Comparison of ENCODE assay signal across 19 cellular contexts in the genomic region with DNA sequence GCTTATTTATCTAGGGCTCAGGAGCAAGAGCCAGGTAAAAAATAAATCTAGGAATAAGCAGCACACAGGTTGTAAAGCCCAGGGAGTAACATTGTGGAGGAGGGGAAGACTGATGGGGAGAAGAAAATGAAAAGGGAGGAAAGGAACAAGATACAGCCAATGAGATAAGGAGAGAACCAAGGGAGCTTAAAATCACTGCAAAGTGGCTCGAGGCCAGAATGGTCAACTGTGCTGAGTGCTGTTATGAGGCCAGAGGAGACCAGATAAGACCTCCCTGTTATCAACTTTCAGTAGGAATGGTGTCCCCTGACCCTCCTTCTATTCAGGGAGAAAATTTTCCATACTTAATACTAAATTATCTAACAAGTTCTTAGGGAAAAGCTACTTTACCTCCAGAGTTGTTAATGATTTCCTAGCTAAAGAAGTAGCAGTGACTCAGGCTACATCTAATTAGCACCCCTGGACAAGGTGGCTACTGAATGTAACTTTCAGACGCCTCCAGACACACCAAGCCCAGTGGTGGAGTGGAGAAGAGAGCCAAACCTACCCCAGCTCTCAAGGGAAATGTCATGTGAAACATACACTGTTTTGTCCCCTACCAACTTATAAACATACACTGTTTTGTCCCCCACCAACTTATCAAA. TPM values are rescaled to one million over a fixed set of nuclear protein-coding genes. Genes with fewer than 3 reads are reported as not detected.
DNase-seq lines count a peak whose midpoint lies in the region; ATAC-seq and TF ChIP-seq lines count a peak whose summit lies in the region.
"Had no signal": no experiment of that assay in that cellular context is flagged by ENCODE, and none has a peak within 500 bp of the region (broad histone marks: within the 10 kb centered on the region; RNA-seq: fewer than 3 reads in every experiment).

No MANE protein-coding gene starts in this region.

- H3K36me3 Mint-ChIP-seq in nephron (ENCODE audit: low read depth), result peaks cover 19% of the 10 kb centered on the region
- H3K36me3 Mint-ChIP-seq: activated naive CD4-positive, alpha-beta T cell treated with anti-CD3 and anti-CD28 coated beads, Interleukin-2, amount 50 U/mL, for 24 hours; naive thymus-derived CD8-positive, alpha-beta T cell; stimulated activated memory B cell treated with anti-CD40 and anti-IgM and Interleukin-4, amounts not matched to agents 10 μg/mL and 1 μg/mL and 100 μg/mL, for 72 hours had no signal

- H3K27me3 ChIP-seq in BE2C, result no peaks in the 10 kb centered on the region
- H3K27me3 ChIP-seq: gastroesophageal sphincter, right lobe of liver had no signal

- H3K36me3 ChIP-seq in BE2C, result no peaks in the 10 kb centered on the region; the same call in 1 of the 2 replicates
- H3K36me3 ChIP-seq: gastroesophageal sphincter, right lobe of liver had no signal

- H3K27ac Mint-ChIP-seq in nephron, result peak overlapping the region; percentile 14 to 89 (median 71)
- H3K27ac Mint-ChIP-seq: activated naive CD4-positive, alpha-beta T cell treated with anti-CD3 and anti-CD28 coated beads, Interleukin-2, amount 50 U/mL, for 24 hours; naive thymus-derived CD8-positive, alpha-beta T cell; stimulated activated memory B cell treated with anti-CD40 and anti-IgM and Interleukin-4, amounts not matched to agents 10 μg/mL and 1 μg/mL and 100 μg/mL, for 72 hours; T-helper 1 cell treated with Interleukin-12 subunit alpha and Interleukin-12 subunit beta and Interleukin-4 antibody, amounts not matched to agents 30 μg/mL and 1 μg/mL, for 36 hours had no signal

- no peaks in the 10 kb centered on the region for H3K9me3 ChIP-seq in BE2C
- H3K9me3 ChIP-seq: gastroesophageal sphincter, right lobe of liver had no signal

- H3K27me3 Mint-ChIP-seq in nephron (ENCODE audit: low read depth), result no peaks in the 10 kb centered on the region

- H3K4me3 Mint-ChIP-seq in nephron, result no peak overlapping the region
- H3K4me3 Mint-ChIP-seq: activated naive CD4-positive, alpha-beta T cell treated with anti-CD3 and anti-CD28 coated beads, Interleukin-2, amount 50 U/mL, for 24 hours; naive thymus-derived CD8-positive, alpha-beta T cell; stimulated activated memory B cell treated with anti-CD40 and anti-IgM and Interleukin-4, amounts not matched to agents 10 μg/mL and 1 μg/mL and 100 μg/mL, for 72 hours; T-helper 1 cell treated with Interleukin-12 subunit alpha and Interleukin-12 subunit beta and Interleukin-4 antibody, amounts not matched to agents 30 μg/mL and 1 μg/mL, for 36 hours had no signal

- no peak overlapping the region for H3K4me3 ChIP-seq in BE2C (ENCODE audit: low read depth, low read length)
- H3K4me3 ChIP-seq: gastroesophageal sphincter, right lobe of liver had no signal

- TF ChIP-seq CTCF in BE2C (IDR thresholded peaks at IDR 0.05; ENCODE audit: low read depth, low read length) (no peak), nephron (IDR thresholded peaks at IDR 0.05; ENCODE audit: unreplicated experiment in 3 of 3) (no peak)

- H3K4me1 Mint-ChIP-seq in nephron, result peaks cover 56% of the 10 kb centered on the region
- H3K4me1 Mint-ChIP-seq: activated naive CD4-positive, alpha-beta T cell treated with anti-CD3 and anti-CD28 coated beads, Interleukin-2, amount 50 U/mL, for 24 hours; naive thymus-derived CD8-positive, alpha-beta T cell; stimulated activated memory B cell treated with anti-CD40 and anti-IgM and Interleukin-4, amounts not matched to agents 10 μg/mL and 1 μg/mL and 100 μg/mL, for 72 hours had no signal

- H3K9me3 Mint-ChIP-seq in nephron, result no peaks in the 10 kb centered on the region
- H3K9me3 Mint-ChIP-seq: activated naive CD4-positive, alpha-beta T cell treated with anti-CD3 and anti-CD28 coated beads, Interleukin-2, amount 50 U/mL, for 24 hours; naive thymus-derived CD8-positive, alpha-beta T cell; stimulated activated memory B cell treated with anti-CD40 and anti-IgM and Interleukin-4, amounts not matched to agents 10 μg/mL and 1 μg/mL and 100 μg/mL, for 72 hours; T-helper 1 cell treated with Interleukin-12 subunit alpha and Interleukin-12 subunit beta and Interleukin-4 antibody, amounts not matched to agents 30 μg/mL and 1 μg/mL, for 36 hours had no signal

- peak; percentile 32 for DNase-seq in BE2C
- peak; percentile 64 for DNase-seq in NCI-H82 (lab: John Stamatoyannopoulos, UW)
- DNase-seq in Right ventricle myocardium superior, result no peak
- no peak for DNase-seq in Kasumi-1 (lab: John Stamatoyannopoulos, UW)
- DNase-seq: activated CD4-positive, alpha-beta T cell treated with anti-CD3 and anti-CD28 coated beads for 1 hour; cerebellar nuclear complex; Karpas-422; kidney; naive thymus-derived CD8-positive, alpha-beta T cell; NCI-H526 treated with DMSO at 0.1 percent for 48 hours; right lobe of liver had no signal

- ATAC-seq in Right ventricle myocardium superior (ENCODE audit: poor library complexity), result peak; percentile 80
- no peak for ATAC-seq in GM18873 (IDR thresholded peaks at IDR 0.05; ENCODE audit: low FRiP score, unreplicated experiment)
- no peak for ATAC-seq in HG03039 (IDR thresholded peaks at IDR 0.05; ENCODE audit: unreplicated experiment)
- no peak for ATAC-seq in HG03378 (IDR thresholded peaks at IDR 0.05; ENCODE audit: unreplicated experiment)
- ATAC-seq: gastroesophageal sphincter; naive thymus-derived CD8-positive, alpha-beta T cell; stimulated activated memory B cell treated with anti-CD40 and anti-IgM and Interleukin-4, amounts not matched to agents 10 μg/mL and 1 μg/mL and 100 μg/mL, for 72 hours had no signal

- intact Hi-C loops in Right ventricle myocardium superior (cut with DNase I), result no loop called here

- peaks cover 7% of the 10 kb centered on the region for H3K4me1 ChIP-seq in BE2C
- H3K4me1 ChIP-seq: right lobe of liver had no signal

RNA-seq across cellular contexts. Expression of gene ENAH, which starts 25.5 kb away (rescaled TPM):
- 42.1 TPM for polyA plus RNA-seq in BE2C (2012; ENCODE audit: insufficient read depth, insufficient read length, low read depth)
- 70.4 TPM for total RNA-seq in Right ventricle myocardium superior

Comparison
In these comparisons a context has a peak if more than half of its experiments do, and no peak if none do; other contexts are left out.
1. DNase-seq: peak in BE2C (single experiment) and NCI-H82 (single experiment); none in Right ventricle myocardium superior (single experiment) and Kasumi-1 (0 of 2).